ENCODE assay signal across 1 cellular context in the genomic region with DNA sequence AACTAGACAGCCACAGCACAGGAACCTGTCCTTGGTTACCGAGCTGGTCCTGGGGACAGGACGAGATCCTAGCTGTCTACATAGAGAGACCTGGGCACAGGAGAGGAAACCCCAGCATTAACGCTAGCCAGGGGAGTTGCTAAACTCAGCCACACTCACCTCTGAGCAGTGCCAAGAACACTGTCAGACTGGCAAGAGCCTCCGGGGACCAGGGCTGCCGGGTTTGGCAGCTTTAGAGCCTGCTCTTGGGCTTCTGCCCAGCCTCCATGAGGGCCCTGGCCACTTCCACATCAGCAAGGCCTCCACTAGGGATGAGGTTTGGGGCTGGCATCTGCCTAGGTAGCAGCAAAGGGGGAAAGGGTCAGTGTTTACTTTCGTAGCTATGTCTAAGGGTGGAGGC.
TF ChIP-seq lines count a peak whose summit lies in the region.

No MANE protein-coding gene starts in this region.

TF ChIP-seq in endothelial cell of umbilical vein, 7 proteins besides CTCF, POLR2A, EP300 and RAD21:
- TF ChIP-seq EZH2 (IDR thresholded peaks at IDR 0.05; ENCODE audit: borderline replicate concordance, low read depth, low read length, severe bottlenecking): no peak
- no peak for TF ChIP-seq GATA2 (IDR thresholded peaks at IDR 0.05; ENCODE audit: insufficient read depth, insufficient read length, low read depth, low read length)
- no peak for TF ChIP-seq JUN (IDR thresholded peaks at IDR 0.05; ENCODE audit: borderline replicate concordance, insufficient read depth, insufficient read length, low read depth)
- no peak for TF ChIP-seq FOS (IDR thresholded peaks at IDR 0.05; ENCODE audit: borderline replicate concordance, insufficient read depth, low read length)
- no peak for TF ChIP-seq MYC (IDR thresholded peaks at IDR 0.05; ENCODE audit: low read depth, low read length)
- TF ChIP-seq, protein P1, sequence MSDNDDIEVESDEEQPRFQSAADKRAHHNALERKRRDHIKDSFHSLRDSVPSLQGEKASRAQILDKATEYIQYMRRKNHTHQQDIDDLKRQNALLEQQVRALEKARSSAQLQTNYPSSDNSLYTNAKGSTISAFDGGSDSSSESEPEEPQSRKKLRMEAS (IDR thresholded peaks at IDR 0.05; ENCODE audit: insufficient read depth, insufficient read length): no peak
- no peak for TF ChIP-seq POLR2AphosphoS5 (IDR thresholded peaks at IDR 0.05; ENCODE audit: insufficient read depth, low read depth, low read length)
